ENCODE assay signal across 8 cellular contexts in genomic region chr22:37824674-37825641, GRCh38. TPM values are rescaled to one million over a fixed set of nuclear protein-coding genes. Genes with fewer than 3 reads are reported as not detected.
DNase-seq lines count a peak whose midpoint lies in the region; ATAC-seq and FAIRE-seq lines count a peak whose summit lies in the region.

No MANE protein-coding gene starts in this region.

- WGBS in iPS DF 6.9 (ENCODE audit: insufficient coverage, insufficient read length) = no CpG with 5 or more reads among the region's 135 CpGs
- WGBS in small intestine, 3 donors = 7 to 11% (median 9%) methylated on average over 81 to 135 of the region's 135 CpGs

- H3K4me1 ChIP-seq in iPS DF 6.9 (ENCODE audit: control insufficient read depth, insufficient read depth, low read length) (peaks cover 9% of the 10 kb centered on the region), small intestine (ENCODE audit: control insufficient read depth in 2 of 2, insufficient read depth in 1 of 2, low read depth in 1 of 2, low read length in 1 of 2) (no peaks in the 10 kb centered on the region)

- H3K9me3 ChIP-seq in iPS DF 6.9 (ENCODE audit: control insufficient read depth, insufficient read depth, low read length) = no peaks in the 10 kb centered on the region
- H3K9me3 ChIP-seq in small intestine (ENCODE audit: control insufficient read depth, low read depth) = no peaks in the 10 kb centered on the region

- ATAC-seq in GM18511 (IDR thresholded peaks at IDR 0.05; ENCODE audit: unreplicated experiment) (no peak), GM18867 (IDR thresholded peaks at IDR 0.05; ENCODE audit: unreplicated experiment) (no peak)

- DNase-seq in NCI-H748 (lab: John Stamatoyannopoulos, UW; ENCODE audit: unreplicated experiment) (peak; percentile 57), NCI-H748 treated with DMSO at 0.1 percent for 48 hours (lab: John Stamatoyannopoulos, UW) (no peak), iPS DF 6.9 (ENCODE audit: low read depth, low spot score) (no peak), small intestine (peak; percentile 17), DMS79 (lab: John Stamatoyannopoulos, UW) (no peak)
- DNase-seq in activated T-cell treated with anti-CD3 and anti-CD28 coated beads, Interleukin-2, amount 50 U/mL, for 48 hours = peak; percentile 40 to 56

- peak overlapping the region; percentile 75 for H3K4me3 ChIP-seq in iPS DF 6.9 (ENCODE audit: low read length)
- H3K4me3 ChIP-seq in small intestine (ENCODE audit: low read depth in 1 of 2, low read length in 2 of 2) = peak overlapping the region in 1 of 2 donors; percentile 45

- FAIRE-seq in small intestine (lab: Jason Lieb, UNC) = no peak

- no peak overlapping the region for H3K27ac ChIP-seq in iPS DF 6.9 (ENCODE audit: low read length)
- H3K27ac ChIP-seq in small intestine (ENCODE audit: low read depth in 1 of 2, low read length in 1 of 2) = no peak overlapping the region

- peaks cover 9% of the 10 kb centered on the region; the same call in 1 of the 2 replicates for H3K27me3 ChIP-seq in iPS DF 6.9 (ENCODE audit: control insufficient read depth, insufficient read depth, low read length)
- peaks cover 0 to 4% of the 10 kb centered on the region in 2 donors for H3K27me3 ChIP-seq in small intestine (ENCODE audit: control insufficient read depth in 2 of 2, insufficient read depth in 2 of 2, low read length in 2 of 2)

- H3K36me3 ChIP-seq in iPS DF 6.9 (ENCODE audit: control insufficient read depth, insufficient read depth, low read length) = no peaks in the 10 kb centered on the region; the same call in 1 of the 2 replicates
- peaks cover 0 to 3% of the 10 kb centered on the region in 2 donors for H3K36me3 ChIP-seq in small intestine (ENCODE audit: control insufficient read depth in 2 of 2, insufficient read depth in 2 of 2, low read length in 2 of 2)

RNA-seq across cellular contexts. Expression of gene GALR3, which starts 1.8 kb away (rescaled TPM):
- not detected for polyA plus RNA-seq in small intestine

RNA-seq across cellular contexts. Expression of gene GCAT, which starts 17.2 kb away (rescaled TPM):
- 10 to 100 TPM in 1 of 3 donors, 1 to 10 TPM in 2; 2.9 to 12.3 (median 6.8) TPM for polyA plus RNA-seq in small intestine

RNA-seq across cellular contexts. Expression of gene ANKRD54, which starts 19.2 kb away (rescaled TPM):
- 10 to 100 TPM; 15.4 to 21.7 (median 19.6) TPM for polyA plus RNA-seq in small intestine

RNA-seq across cellular contexts. Expression of gene EIF3L, which starts 24.3 kb away (rescaled TPM):
- 100 to 1,000 TPM; 176 to 381 (median 266) TPM for polyA plus RNA-seq in small intestine

Comparison
In these comparisons a context has a peak if more than half of its experiments do, and no peak if none do; other contexts are left out.
1. DNase-seq: peak in NCI-H748 (single experiment), activated T-cell treated with anti-CD3 and anti-CD28 coated beads, Interleukin-2, amount 50 U/mL, for 48 hours (2 of 2) and small intestine (single experiment); none in NCI-H748 treated with DMSO at 0.1 percent for 48 hours (single experiment), iPS DF 6.9 (single experiment) and DMS79 (single experiment).